ENCODE assay signal across 16 cellular contexts in genomic region chr13:25687622-25688225, GRCh38.
DNase-seq lines count a peak whose midpoint lies in the region; ATAC-seq, FAIRE-seq and TF ChIP-seq lines count a peak whose summit lies in the region.
"Had no signal": no experiment of that assay in that cellular context is flagged by ENCODE, and none has a peak within 500 bp of the region (broad histone marks: within the 10 kb centered on the region; RNA-seq: fewer than 3 reads in every experiment).

No MANE protein-coding gene starts in this region.

- no peak overlapping the region for H3K27ac Mint-ChIP-seq in T-helper 17 cell
- H3K27ac Mint-ChIP-seq: activated naive CD8-positive, alpha-beta T cell; dendritic cell treated with granulocyte-macrophage colony-stimulating factor and Interleukin-4, amounts not matched to agents 40 ng/mL and 50 ng/mL, for 4 days; GM23338; stimulated activated naive B cell treated with anti-CD40 and anti-IgM and Interleukin-4, amounts not matched to agents 10 μg/mL and 1 μg/mL and 100 μg/mL, for 72 hours; WTC11 had no signal

- DNase-seq in RPMI7951 (ENCODE audit: low read depth), result peak; percentile 18
- peak; percentile 20 to 28 for DNase-seq in left colon
- DNase-seq in HTR-8/SVneo (ENCODE audit: insufficient read length, low spot score), result no peak
- no peak for DNase-seq in T-helper 17 cell
- DNase-seq: EL; NK-92 treated with Interleukin-12 subunit alpha and Interleukin-12 subunit beta, amount 100 ng/mL, for 24 hours; stimulated activated CD4-positive, alpha-beta T cell treated with anti-CD3 and anti-CD28 coated beads, Interleukin-4, amount 100 ng/mL, for 4 hours; stimulated activated naive B cell treated with anti-CD40 and anti-IgM and Interleukin-4, amounts not matched to agents 10 μg/mL and 1 μg/mL and 100 μg/mL, for 72 hours had no signal

- H3K9me3 ChIP-seq in KOPT-K1 (ENCODE audit: insufficient read depth, low read length, poor library complexity, severe bottlenecking) (no peaks in the 10 kb centered on the region), T-helper 17 cell (ENCODE audit: control insufficient read depth, low read length, poor library complexity, severe bottlenecking) (no peaks in the 10 kb centered on the region)

- peaks cover 3% of the 10 kb centered on the region for H3K4me1 Mint-ChIP-seq in T-helper 17 cell
- H3K4me1 Mint-ChIP-seq: stimulated activated naive B cell treated with anti-CD40 and anti-IgM and Interleukin-4, amounts not matched to agents 10 μg/mL and 1 μg/mL and 100 μg/mL, for 72 hours had no signal

- TF ChIP-seq CTCF in C4-2B (conservative IDR thresholded peaks at IDR 0.05), result no peak

- peaks cover 3% of the 10 kb centered on the region for H3K36me3 Mint-ChIP-seq in T-helper 17 cell (ENCODE audit: low read depth)
- H3K36me3 Mint-ChIP-seq: activated naive CD8-positive, alpha-beta T cell; stimulated activated naive B cell treated with anti-CD40 and anti-IgM and Interleukin-4, amounts not matched to agents 10 μg/mL and 1 μg/mL and 100 μg/mL, for 72 hours; WTC11 had no signal

- peaks cover 51% of the 10 kb centered on the region for H3K27me3 Mint-ChIP-seq in T-helper 17 cell
- H3K27me3 Mint-ChIP-seq: activated naive CD8-positive, alpha-beta T cell; dendritic cell treated with granulocyte-macrophage colony-stimulating factor and Interleukin-4, amounts not matched to agents 40 ng/mL and 50 ng/mL, for 4 days had no signal

- no peaks in the 10 kb centered on the region for H3K36me3 ChIP-seq in KOPT-K1 (ENCODE audit: insufficient read depth, low read length)

- peak overlapping the region; percentile 9 for H3K27ac ChIP-seq in C4-2B
- peak overlapping the region; percentile 89 for H3K27ac ChIP-seq in KOPT-K1 (ENCODE audit: low read depth, low read length, poor library complexity, severe bottlenecking)

- ATAC-seq in left colon, result peak; percentile 87
- ATAC-seq in T-helper 17 cell, result no peak
- ATAC-seq in HG02610 (IDR thresholded peaks at IDR 0.05; ENCODE audit: unreplicated experiment), result no peak
- no peak for ATAC-seq in HG02588 (IDR thresholded peaks at IDR 0.05; ENCODE audit: unreplicated experiment)
- ATAC-seq: stimulated activated naive B cell treated with anti-CD40 and anti-IgM and Interleukin-4, amounts not matched to agents 10 μg/mL and 1 μg/mL and 100 μg/mL, for 72 hours; WTC11 had no signal

- intact Hi-C loops in left colon (cut with DNase I, micrococcal nuclease), result no loop called here

- FAIRE-seq in HTR-8/SVneo (lab: Jason Lieb, UNC), result no peak

- H3K4me3 Mint-ChIP-seq in T-helper 17 cell, result no peak overlapping the region
- H3K4me3 Mint-ChIP-seq: activated naive CD8-positive, alpha-beta T cell; dendritic cell treated with granulocyte-macrophage colony-stimulating factor and Interleukin-4, amounts not matched to agents 40 ng/mL and 50 ng/mL, for 4 days; GM23338; stimulated activated naive B cell treated with anti-CD40 and anti-IgM and Interleukin-4, amounts not matched to agents 10 μg/mL and 1 μg/mL and 100 μg/mL, for 72 hours; WTC11 had no signal

Comparison
In these comparisons a context has a peak if more than half of its experiments do, and no peak if none do; other contexts are left out.
1. DNase-seq: peak in RPMI7951 (single experiment) and left colon (2 of 2); none in HTR-8/SVneo (single experiment) and T-helper 17 cell (0 of 3).